In the genomic region with DNA sequence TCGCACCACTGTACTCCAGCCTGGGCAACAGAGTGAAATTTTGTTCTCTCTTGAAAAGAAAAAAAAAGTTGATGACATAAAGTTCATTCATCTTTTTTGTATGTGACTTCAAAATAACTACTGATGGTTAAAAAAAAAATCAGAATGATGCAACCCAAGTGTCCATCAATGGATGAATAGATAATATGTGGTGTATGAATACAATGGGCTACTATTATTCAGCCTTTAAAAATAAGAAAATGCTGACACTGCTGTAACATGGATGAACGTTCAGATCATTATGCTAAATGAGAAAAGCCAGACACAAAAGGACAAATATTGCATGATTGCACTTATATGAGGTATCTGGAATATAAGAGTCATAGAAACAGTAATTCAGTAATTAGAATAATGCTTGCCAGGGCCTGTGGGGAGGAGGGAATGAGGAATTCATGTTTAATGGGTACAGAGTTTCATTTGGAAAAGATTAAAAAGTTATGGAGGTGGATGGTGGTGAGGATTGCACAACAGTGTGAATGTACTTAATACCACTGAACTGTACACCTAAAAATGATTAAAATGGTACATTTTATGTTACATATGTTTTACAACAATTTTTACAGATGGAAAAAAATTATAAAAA, we compare ENCODE assay signal across 18 cellular contexts. TPM values are rescaled to one million over a fixed set of nuclear protein-coding genes. Genes with fewer than 3 reads are reported as not detected.
DNase-seq lines count a peak whose midpoint lies in the region; ATAC-seq, FAIRE-seq and TF ChIP-seq lines count a peak whose summit lies in the region.
"Had no signal": no experiment of that assay in that cellular context is flagged by ENCODE, and none has a peak within 500 bp of the region (broad histone marks: within the 10 kb centered on the region; RNA-seq: fewer than 3 reads in every experiment).

No MANE protein-coding gene starts in this region.

- H3K18ac ChIP-seq in IMR-90 (ENCODE audit: low read depth, low read length) = no peak overlapping the region

- peak overlapping the region; percentile 7 for H3K27ac ChIP-seq in mammary epithelial cell (ENCODE audit: insufficient read depth, low read depth, low read length)
- no peak overlapping the region for H3K27ac ChIP-seq in breast epithelium
- H3K27ac ChIP-seq in IMR-90 (ENCODE audit: insufficient read depth, low read length) = no peak overlapping the region

- FAIRE-seq in bronchial epithelial cell (lab: Jason Lieb, UNC) = no peak

- peak overlapping the region in 1 of 6 donors; percentile 37 for H3K27ac Mint-ChIP-seq in immature natural killer cell
- H3K27ac Mint-ChIP-seq: B cell; CD4-positive, alpha-beta T cell; H9 had no signal

- no peak overlapping the region for H4K5ac ChIP-seq in IMR-90 (ENCODE audit: low read depth, low read length)

- in situ Hi-C loops in mammary epithelial cell (cut with MboI; ENCODE audit: low sequenced_read_pairs in 2 of 2) (no loop called here), IMR-90 (cut with MboI; ENCODE audit: low sequenced_read_pairs) (no loop called here)

- H3K9me1 ChIP-seq in IMR-90 (ENCODE audit: insufficient read depth, low read length) = peaks cover 9% of the 10 kb centered on the region

- peaks cover 2 to 6% (median 5%) of the 10 kb centered on the region in 3 donors for H3K27me3 Mint-ChIP-seq in immature natural killer cell (ENCODE audit: low read depth in 3 of 3)
- H3K27me3 Mint-ChIP-seq: B cell; CD4-positive, alpha-beta T cell had no signal

- no peak overlapping the region for H3K4me3 ChIP-seq in mammary epithelial cell (replicated peaks in 1 of 3; ENCODE audit: insufficient read depth in 1 of 3, low read depth in 2 of 3, low read length in 3 of 3)
- no peak overlapping the region for H3K4me3 ChIP-seq in breast epithelium
- no peak overlapping the region for H3K4me3 ChIP-seq in IMR-90 (ENCODE audit: insufficient read depth, low read depth, low read length)
- no peak overlapping the region for H3K4me3 ChIP-seq in bronchial epithelial cell (ENCODE audit: low read depth, low read length)

- no peak overlapping the region for H3K14ac ChIP-seq in IMR-90 (replicated peaks; ENCODE audit: low read depth, low read length)

- no peak overlapping the region for H2BK120ac ChIP-seq in IMR-90 (ENCODE audit: low read depth, low read length)

- H3K23ac ChIP-seq in IMR-90 (ENCODE audit: low read depth, low read length) = no peak overlapping the region

- CTCF ChIA-PET in mammary epithelial cell (lab: Charles Lee; ENCODE audit: low non-redundant PET) = interaction anchor here (0.6 kb wide), 1 partner anchor 32 kb away, joined by 7 read pairs; no protein-coding TSS in a partner anchor
- CTCF ChIA-PET in IMR-90 (lab: Yijun Ruan, JAX) = no interaction called here

- POLR2A ChIA-PET in IMR-90 (lab: Charles Lee; ENCODE audit: unreplicated experiment) = no interaction called here

- TF ChIP-seq CTCF in mammary epithelial cell (conservative IDR thresholded peaks at IDR 0.05 in 1 of 2, IDR thresholded peaks at IDR 0.05 in 1 of 2; ENCODE audit: extremely low read depth in 1 of 2, insufficient read depth in 1 of 2, low read depth in 1 of 2, low read length in 2 of 2) = no peak
- no peak for TF ChIP-seq CTCF in breast epithelium (IDR thresholded peaks at IDR 0.05)
- no peak for TF ChIP-seq CTCF in IMR-90 (conservative IDR thresholded peaks at IDR 0.05; ENCODE audit: low read depth, low read length)
- TF ChIP-seq CTCF in bronchial epithelial cell (IDR thresholded peaks at IDR 0.05; ENCODE audit: insufficient read depth, low read length, severe bottlenecking) = no peak

- no peak overlapping the region for H4K91ac ChIP-seq in IMR-90 (ENCODE audit: insufficient read depth, low read depth, low read length)

- no peak overlapping the region for H2BK20ac ChIP-seq in IMR-90 (ENCODE audit: low read depth, low read length)

- H3K4me2 ChIP-seq in mammary epithelial cell (ENCODE audit: insufficient read depth, low read depth, low read length) (no peak overlapping the region), IMR-90 (ENCODE audit: low read depth, low read length) (no peak overlapping the region)

- intact Hi-C loops in mammary epithelial cell (cut with micrococcal nuclease) = no loop called here
- intact Hi-C loops in breast epithelium (cut with DNase I; ENCODE audit: low total_unique reads) = no loop called here
- intact Hi-C loops in IMR-90 (cut with micrococcal nuclease) = no loop called here

- H3K79me2 ChIP-seq in mammary epithelial cell (ENCODE audit: insufficient read depth, low read length) = peaks cover 90% of the 10 kb centered on the region

- H3K79me1 ChIP-seq in IMR-90 (ENCODE audit: low read depth in 1 of 2, low read length in 2 of 2) = peaks cover 14 to 62% of the 10 kb centered on the region in 2 experiments; a peak in 3 of 4 replicates

- H2BK5ac ChIP-seq in IMR-90 (ENCODE audit: low read depth, low read length, poor library complexity, severe bottlenecking) = no peak overlapping the region

- no peaks in the 10 kb centered on the region for H3K27me3 ChIP-seq in mammary epithelial cell (ENCODE audit: insufficient read depth, low read length)
- H3K27me3 ChIP-seq in breast epithelium = no peaks in the 10 kb centered on the region
- H3K27me3 ChIP-seq in IMR-90 (ENCODE audit: control insufficient read depth, insufficient read depth, low read length) = no peaks in the 10 kb centered on the region
- no peaks in the 10 kb centered on the region for H3K27me3 ChIP-seq in bronchial epithelial cell (ENCODE audit: control insufficient read depth, insufficient read depth, low read length)

- H3K9me3 Mint-ChIP-seq in immature natural killer cell = no peaks in the 10 kb centered on the region
- H3K9me3 Mint-ChIP-seq: CD4-positive, alpha-beta T cell; H9 had no signal

- H3K4me1 ChIP-seq in mammary epithelial cell (ENCODE audit: insufficient read depth, low read length) (no peaks in the 10 kb centered on the region), breast epithelium (no peaks in the 10 kb centered on the region), IMR-90 (ENCODE audit: control insufficient read depth, insufficient read depth, low read length) (peaks cover under 1% of the 10 kb centered on the region)

- TF ChIP-seq POLR2A in breast epithelium (IDR thresholded peaks at IDR 0.05) (no peak), IMR-90 (IDR thresholded peaks at IDR 0.05; ENCODE audit: low read depth, low read length) (no peak)

- no peak overlapping the region for H3K4me3 Mint-ChIP-seq in immature natural killer cell
- H3K4me3 Mint-ChIP-seq: B cell; CD4-positive, alpha-beta T cell; H9 had no signal

- no peak overlapping the region for H3K4ac ChIP-seq in IMR-90 (ENCODE audit: low read depth, low read length)

- no peaks in the 10 kb centered on the region for H3K9me3 ChIP-seq in mammary epithelial cell (replicated peaks; ENCODE audit: insufficient read depth, low read length)
- H3K9me3 ChIP-seq in breast epithelium = no peaks in the 10 kb centered on the region
- no peaks in the 10 kb centered on the region for H3K9me3 ChIP-seq in IMR-90 (ENCODE audit: control insufficient read depth, insufficient read depth, low read length)

- no peaks in the 10 kb centered on the region for H3K36me3 ChIP-seq in mammary epithelial cell (ENCODE audit: insufficient read depth, low read length)
- H3K36me3 ChIP-seq in breast epithelium = no peaks in the 10 kb centered on the region
- H3K36me3 ChIP-seq in IMR-90 (ENCODE audit: control insufficient read depth, insufficient read depth, low read length) = 0 out of 2 replicates have a peak, but pooled peaks cover 2% of the 10 kb centered on the region
- H3K36me3 ChIP-seq in bronchial epithelial cell (ENCODE audit: control insufficient read depth, insufficient read depth, low read length) = no peaks in the 10 kb centered on the region

- no peak overlapping the region for H4K8ac ChIP-seq in IMR-90 (ENCODE audit: low read depth in 2 of 2, low read length in 2 of 2)

- H2AK9ac ChIP-seq in IMR-90 (replicated peaks; ENCODE audit: low read depth, low read length, poor library complexity) = no peak overlapping the region

- DNase-seq in mammary epithelial cell = no peak
- DNase-seq in breast epithelium (ENCODE audit: low spot score in 2 of 2) = no peak
- no peak for DNase-seq in IMR-90
- peak; percentile 47 for DNase-seq in bronchial epithelial cell (ENCODE audit: low read depth)
- DNase-seq in cerebellar nuclear complex (lab: John Stamatoyannopoulos, UW) = no peak
- DNase-seq in mucosa of gallbladder (ENCODE audit: low spot score) = no peak
- no peak for DNase-seq in immature natural killer cell
- DNase-seq: Calu3; CD4-positive, alpha-beta T cell; H9; Kasumi-1; MM.1S; NCI-H1092 treated with DMSO at 0.1 percent for 48 hours; NCI-H1694; NCI-H2107; NCI-H2227 treated with DMSO at 0.1 percent for 48 hours; NCI-H524 had no signal

- WGBS in mammary epithelial cell (ENCODE audit: low coverage, missing lambda C conversion rate) = 53% methylated on average over 2 of the region's 2 CpGs
- WGBS in IMR-90 (ENCODE audit: extremely low coverage in 2 of 2, insufficient read length in 1 of 2), 2 experiments = no CpG with 5 or more reads among the region's 2 CpGs

- no peak for TF ChIP-seq RAD21 in IMR-90 (IDR thresholded peaks at IDR 0.05; ENCODE audit: low read length)

- BruUV-seq in mammary epithelial cell (replicated peaks; lab: Mats Ljungman, UMichigan) (no TSS peak), IMR-90 (replicated peaks; lab: Mats Ljungman, UMichigan) (no TSS peak)

- no peak overlapping the region for H2BK15ac ChIP-seq in IMR-90 (ENCODE audit: low read depth, low read length)

- H2AK5ac ChIP-seq in IMR-90 (ENCODE audit: low read depth, low read length) = no peak overlapping the region

- no peak for ATAC-seq in IMR-90 (ENCODE audit: low read depth)

- no peaks in the 10 kb centered on the region for H3K36me3 Mint-ChIP-seq in immature natural killer cell

- no peak overlapping the region for H3K56ac ChIP-seq in IMR-90 (ENCODE audit: extremely low read depth, insufficient read depth, low read length)

- H2AFZ ChIP-seq in mammary epithelial cell (ENCODE audit: low read depth, low read length) (no peak overlapping the region), IMR-90 (replicated peaks; ENCODE audit: low read length, poor library complexity) (no peak overlapping the region)

- H3K9ac ChIP-seq in mammary epithelial cell (ENCODE audit: insufficient read depth, low read length) = no peak overlapping the region
- no peak overlapping the region for H3K9ac ChIP-seq in IMR-90 (ENCODE audit: low read depth, low read length)

- peaks cover 37 to 67% of the 10 kb centered on the region in 2 donors for H3K4me1 Mint-ChIP-seq in immature natural killer cell
- H3K4me1 Mint-ChIP-seq: H9 had no signal

- dilution Hi-C loops in mammary epithelial cell (cut with HindIII; ENCODE audit: low sequenced_read_pairs) (no loop called here), IMR-90 (cut with HindIII; ENCODE audit: low sequenced_read_pairs, unreplicated experiment) (no loop called here)

- H4K20me1 ChIP-seq in mammary epithelial cell (ENCODE audit: insufficient read depth, low read length) (no peaks in the 10 kb centered on the region), IMR-90 (ENCODE audit: insufficient read depth, low read length) (peaks cover 6% of the 10 kb centered on the region)

RNA-seq across cellular contexts. Expression of a gene that starts 25.4 kb away (rescaled TPM):
- total RNA-seq in mammary epithelial cell (10 to 100 TPM; 10.3 to 14.5 TPM), breast epithelium (10 to 100 TPM; 13.4 to 16.4 (median 13.6) TPM), IMR-90 (2012; rRNA removed) (7.0 and 12.5 TPM in 2 replicates), bronchial epithelial cell (9.2 and 9.5 TPM in 2 replicates), mucosa of gallbladder (13.3 TPM)
- polyA plus RNA-seq in mammary epithelial cell (10.6 TPM), IMR-90 (2012; rRNA removed) (4.1 and 5.2 TPM in 2 replicates), immature natural killer cell (1 to 10 TPM; 3.4 to 5.9 (median 5.7) TPM)
- 5.3 TPM for polyA minus RNA-seq in mammary epithelial cell
- 1.2 and 1.5 TPM in 2 replicates for polyA plus RNA-seq in IMR-90 (2012; cell fraction: cytosol; rRNA removed)
- 2.3 and 7.6 TPM in 2 replicates for polyA plus RNA-seq in IMR-90 (2012; cell fraction: nucleus; rRNA removed; ENCODE audit: low replicate concordance)
